ENCODE assay signal across 20 cellular contexts in the genomic region with DNA sequence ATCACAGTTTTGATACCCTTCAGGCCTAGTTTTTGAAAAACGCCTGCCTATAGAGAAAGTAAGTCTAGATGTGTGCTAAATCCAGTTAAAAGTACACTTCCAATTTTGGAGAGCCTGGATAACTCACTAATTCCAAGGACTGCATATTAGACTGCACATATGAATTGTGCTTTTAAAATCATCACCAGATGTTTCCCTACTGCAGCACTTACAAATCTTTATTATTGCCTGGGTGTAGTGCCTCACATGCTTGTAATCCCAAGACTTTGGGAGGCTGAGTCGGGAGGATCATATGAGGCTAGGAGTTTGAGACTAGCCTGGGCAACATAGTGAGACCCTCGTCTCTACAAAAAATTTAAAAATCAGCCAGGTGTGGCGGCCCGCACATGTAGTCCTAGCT. TPM values are rescaled to one million over a fixed set of nuclear protein-coding genes. Genes with fewer than 3 reads are reported as not detected.
DNase-seq lines count a peak whose midpoint lies in the region; ATAC-seq and TF ChIP-seq lines count a peak whose summit lies in the region.
"Had no signal": no experiment of that assay in that cellular context is flagged by ENCODE, and none has a peak within 500 bp of the region (broad histone marks: within the 10 kb centered on the region; RNA-seq: fewer than 3 reads in every experiment).

No MANE protein-coding gene starts in this region.

- H3K9me2 ChIP-seq in GM23248 (ENCODE audit: insufficient read depth) = no peaks in the 10 kb centered on the region

- H3F3A ChIP-seq in GM23248 (ENCODE audit: insufficient read depth) (peaks cover 35% of the 10 kb centered on the region), smooth muscle cell (ENCODE audit: low read depth) (peaks cover 21% of the 10 kb centered on the region)

- H3K36me3 ChIP-seq in GM23248 (ENCODE audit: low read depth) (peaks cover 7% of the 10 kb centered on the region), SJSA1 (peaks cover 26% of the 10 kb centered on the region), fibroblast of lung (ENCODE audit: control insufficient read depth, insufficient read depth, low read length) (no peaks in the 10 kb centered on the region), smooth muscle cell (ENCODE audit: low read depth) (no peaks in the 10 kb centered on the region)

- DNase-seq in GM23248 (peak; percentile 18), SJSA1 (ENCODE audit: low read depth in 1 of 2, low spot score in 2 of 2) (no peak), fibroblast of lung (ENCODE audit: low read depth in 2 of 2) (no peak), smooth muscle cell (lab: John Stamatoyannopoulos, UW; ENCODE audit: unreplicated experiment) (no peak)
- no peak for DNase-seq in effector CD8-positive, alpha-beta T cell (lab: John Stamatoyannopoulos, UW)
- DNase-seq: activated effector memory CD4-positive, alpha-beta T cell treated with anti-CD3 and anti-CD28 coated beads, Interleukin-2, amount 50 U/mL, for 16 hours; Caco-2; heart right ventricle; mesendoderm; NCI-H1436 treated with DMSO at 0.1 percent for 48 hours; NCI-H226; nephron progenitor cell; stimulated activated naive CD8-positive, alpha-beta T cell treated with anti-CD3 and anti-CD28 coated beads, Interleukin-15, amount 100 ng/mL, for 72 hours; WERI-Rb-1 had no signal

- no peak overlapping the region for H3K4me2 ChIP-seq in GM23248 (ENCODE audit: unreplicated experiment)
- no peak overlapping the region for H3K4me2 ChIP-seq in fibroblast of lung (ENCODE audit: extremely low read depth, insufficient read depth, low read length)
- H3K4me2 ChIP-seq in smooth muscle cell = peak overlapping the region; percentile 39

- H2AFZ ChIP-seq in GM23248 = no peak overlapping the region
- no peak overlapping the region for H2AFZ ChIP-seq in fibroblast of lung (ENCODE audit: low read length)
- no peak overlapping the region for H2AFZ ChIP-seq in smooth muscle cell (ENCODE audit: low read depth)

- TF ChIP-seq CTCF in fibroblast of lung (conservative IDR thresholded peaks at IDR 0.05 in 1 of 2, IDR thresholded peaks at IDR 0.05 in 1 of 2; ENCODE audit: low read depth in 1 of 2, low read length in 2 of 2) (no peak), smooth muscle cell (IDR thresholded peaks at IDR 0.05; ENCODE audit: borderline replicate concordance, insufficient read depth, poor library complexity, severe bottlenecking) (no peak)

- 94 to 97% methylated on average over 5 of the region's 5 CpGs for WGBS in GM23248 (ENCODE audit: low coverage in 1 of 2, low lambda C conversion rate in 2 of 2, missing lambda C conversion rate in 2 of 2), 2 experiments
- 95% methylated on average over 5 of the region's 5 CpGs for WGBS in smooth muscle cell (ENCODE audit: low lambda C conversion rate)

- H3K9ac ChIP-seq in GM23248 (peak overlapping the region; percentile 65; the same call in 1 of the 2 replicates), fibroblast of lung (ENCODE audit: insufficient read depth, low read length) (no peak overlapping the region), smooth muscle cell (ENCODE audit: low read depth) (no peak overlapping the region)

- ATAC-seq in GM19397 (IDR thresholded peaks at IDR 0.05; ENCODE audit: unreplicated experiment) (no peak), GM18867 (IDR thresholded peaks at IDR 0.05; ENCODE audit: unreplicated experiment) (no peak)
- ATAC-seq: heart right ventricle had no signal

- in situ Hi-C loops in GM23248 (cut with MboI) = no loop called here

- H3K27ac ChIP-seq in GM23248 (peak overlapping the region; percentile 94), SJSA1 (peak overlapping the region; percentile 85; the same call in 1 of the 2 replicates), fibroblast of lung (ENCODE audit: insufficient read depth, low read length) (peak overlapping the region; percentile 71), smooth muscle cell (ENCODE audit: low read depth) (peak overlapping the region; percentile 93)
- H3K27ac ChIP-seq: WERI-Rb-1 had no signal

- no peak overlapping the region for H3K4me3 ChIP-seq in GM23248
- H3K4me3 ChIP-seq in SJSA1 = no peak overlapping the region
- no peak overlapping the region for H3K4me3 ChIP-seq in fibroblast of lung (replicated peaks in 1 of 4; ENCODE audit: control extremely low read depth in 1 of 4, insufficient read depth in 1 of 4, low read depth in 3 of 4, low read length in 4 of 4)
- no peak overlapping the region for H3K4me3 ChIP-seq in smooth muscle cell
- H3K4me3 ChIP-seq: coronary artery, heart right ventricle had no signal

- peaks cover 5% of the 10 kb centered on the region; the same call in 1 of the 2 replicates for H3K79me2 ChIP-seq in GM23248 (ENCODE audit: insufficient read depth)
- no peaks in the 10 kb centered on the region for H3K79me2 ChIP-seq in fibroblast of lung (ENCODE audit: control insufficient read depth, insufficient read depth, low read length)
- peaks cover 3% of the 10 kb centered on the region for H3K79me2 ChIP-seq in smooth muscle cell (ENCODE audit: low read depth)

- H4K20me1 ChIP-seq in GM23248 (ENCODE audit: insufficient read depth) (no peaks in the 10 kb centered on the region), fibroblast of lung (ENCODE audit: control insufficient read depth, extremely low read depth, insufficient read depth, low read length) (no peaks in the 10 kb centered on the region), smooth muscle cell (ENCODE audit: low read depth) (no peaks in the 10 kb centered on the region)

- H3K27me3 ChIP-seq in GM23248 (replicated peaks; ENCODE audit: insufficient read depth) (no peaks in the 10 kb centered on the region), SJSA1 (replicated peaks) (no peaks in the 10 kb centered on the region), fibroblast of lung (ENCODE audit: control insufficient read depth, insufficient read depth, low read length) (no peaks in the 10 kb centered on the region), smooth muscle cell (ENCODE audit: low read depth) (no peaks in the 10 kb centered on the region)
- H3K27me3 ChIP-seq: heart right ventricle had no signal

- peaks cover 29% of the 10 kb centered on the region for H3K4me1 ChIP-seq in GM23248 (ENCODE audit: insufficient read depth)
- peaks cover 39% of the 10 kb centered on the region for H3K4me1 ChIP-seq in SJSA1 (replicated peaks)
- H3K4me1 ChIP-seq in fibroblast of lung (ENCODE audit: control insufficient read depth, extremely low read depth, insufficient read depth, low read length) = peaks cover 28% of the 10 kb centered on the region
- peaks cover 5% of the 10 kb centered on the region for H3K4me1 ChIP-seq in smooth muscle cell (ENCODE audit: low read depth)

- H3K9me3 ChIP-seq in GM23248 (ENCODE audit: low read depth) (no peaks in the 10 kb centered on the region), SJSA1 (replicated peaks) (no peaks in the 10 kb centered on the region), fibroblast of lung (ENCODE audit: control insufficient read depth, insufficient read depth, low read depth, low read length) (no peaks in the 10 kb centered on the region), smooth muscle cell (replicated peaks; ENCODE audit: low read depth) (no peaks in the 10 kb centered on the region)
- H3K9me3 ChIP-seq: Caco-2, heart right ventricle had no signal

RNA-seq across cellular contexts. Expression of a gene that starts 35.9 kb away (rescaled TPM):
- not detected in 2 replicates for total RNA-seq in GM23248 (2014; rRNA removed; shearing (Covaris generic))
- 0.15 TPM in 1 of 2 replicates, not detected in the other for polyA plus RNA-seq in GM23248 (2016; fragmentation: Nextera tagmentation; extraction: Ambion mirVana)
- total RNA-seq in SJSA1 (2014; rRNA removed; shearing (Covaris generic)) = 0.21 TPM in 1 of 2 replicates, not detected in the other
- total RNA-seq in fibroblast of lung = 31.1 and 92.5 TPM in 2 replicates
- 12.6 and 26.0 TPM in 2 replicates for polyA plus RNA-seq in fibroblast of lung
- 6.9 and 15.9 TPM in 2 replicates for polyA plus RNA-seq in fibroblast of lung (2012)
- 5.2 and 5.6 TPM in 2 replicates for polyA minus RNA-seq in fibroblast of lung (ENCODE audit: low replicate concordance)
- not detected in 2 replicates for total RNA-seq in smooth muscle cell
- 0.07 TPM in 1 of 2 replicates, not detected in the other for polyA plus RNA-seq in smooth muscle cell
- total RNA-seq: activated CD8-positive, alpha-beta memory T cell treated with anti-CD3 and anti-CD28 coated beads for 36 hours; Caco-2; T-helper 1 cell treated with Interleukin-12 subunit alpha and Interleukin-12 subunit beta and Interleukin-4 antibody, amounts not matched to agents 30 ng/mL and 1 ng/mL, for 36 hours had no signal
- polyA plus RNA-seq: keratinocyte had no signal

RNA-seq across cellular contexts. Expression of a gene that starts 37.7 kb away (rescaled TPM):
- total RNA-seq in GM23248 (2014; rRNA removed; shearing (Covaris generic)) = 15.1 and 17.7 TPM in 2 replicates
- polyA plus RNA-seq in GM23248 (2016; fragmentation: Nextera tagmentation; extraction: Ambion mirVana) = 17.3 and 17.7 TPM in 2 replicates
- total RNA-seq in SJSA1 (2014; rRNA removed; shearing (Covaris generic)) = 15.2 and 19.1 TPM in 2 replicates
- 60.4 and 153 TPM in 2 replicates for total RNA-seq in fibroblast of lung
- 68.4 and 114 TPM in 2 replicates for polyA plus RNA-seq in fibroblast of lung
- 43.9 and 84.4 TPM in 2 replicates for polyA plus RNA-seq in fibroblast of lung (2012)
- 120 and 131 TPM in 2 replicates for polyA minus RNA-seq in fibroblast of lung (ENCODE audit: low replicate concordance)
- total RNA-seq in smooth muscle cell = 34.7 and 38.6 TPM in 2 replicates
- 42.9 and 51.0 TPM in 2 replicates for polyA plus RNA-seq in smooth muscle cell

Comparison
In these comparisons a context has a peak if more than half of its experiments do, and no peak if none do; other contexts are left out.
1. RNA of a gene that starts 35.9 kb away (total RNA-seq): 31.1 to 92.5 TPM in fibroblast of lung; 0.21 TPM in SJSA1, not detected in GM23248 and not detected in smooth muscle cell; every median in the first group is over 10 times any median in the second.
2. Peak in every context shown above with its lines, with median percentiles within 50 percentile points of each other: H3K27ac ChIP-seq.